Comparison of ENCODE assay signal across 4 cellular contexts in genomic region chr4:108754327-108754726, GRCh38. TPM values are rescaled to one million over a fixed set of nuclear protein-coding genes. Genes with fewer than 3 reads are reported as not detected.
"Had no signal": no experiment of that assay in that cellular context is flagged by ENCODE, and none has a peak within 500 bp of the region (broad histone marks: within the 10 kb centered on the region; RNA-seq: fewer than 3 reads in every experiment).

No MANE protein-coding gene starts in this region.

- DNase-seq: GDM1, GF-D8 had no signal

- ATAC-seq: GM12878 had no signal

RNA-seq across cellular contexts. Expression of gene ETNPPL, which starts 8.5 kb away (rescaled TPM):
- total RNA-seq: G401, GM12878 had no signal
